14 cellular contexts compared by ENCODE assay signal in genomic region chr2:155377931-155378444, GRCh38.
A peak's percentile ranks its signal among the peaks of the same experiment; 100 is the strongest.
DNase-seq lines count a peak whose midpoint lies in the region; ATAC-seq and TF ChIP-seq lines count a peak whose summit lies in the region.
"Had no signal": no experiment of that assay in that cellular context is flagged by ENCODE, and none has a peak within 500 bp of the region (broad histone marks: within the 10 kb centered on the region; RNA-seq: fewer than 3 reads in every experiment).

No MANE protein-coding gene starts in this region.

- H3K27me3 ChIP-seq in tibial nerve = no peaks in the 10 kb centered on the region
- H3K27me3 ChIP-seq: BLaER1 treated with 17β-estradiol and CSF1 and Interleukin-3, amounts not matched to agents 10 nM and 100 nM; right atrium auricular region had no signal

- 51 to 53% methylated on average over 1 of the region's 1 CpG for WGBS in tibial nerve, 2 donors

- H3K36me3 ChIP-seq in tibial nerve = no peaks in the 10 kb centered on the region
- H3K36me3 ChIP-seq: BLaER1 treated with 17β-estradiol and CSF1 and Interleukin-3, amounts not matched to agents 10 nM and 100 nM; right atrium auricular region had no signal

- ATAC-seq in GM18907 (IDR thresholded peaks at IDR 0.05; ENCODE audit: unreplicated experiment) = peak; percentile 54

- no peak overlapping the region for H3K4me3 ChIP-seq in tibial nerve
- H3K4me3 ChIP-seq: BLaER1 treated with 17β-estradiol and CSF1 and Interleukin-3, amounts not matched to agents 10 nM and 100 nM; right atrium auricular region had no signal

- peaks cover 0 to 16% (median 3%) of the 10 kb centered on the region in 4 donors for H3K4me1 ChIP-seq in tibial nerve
- H3K4me1 ChIP-seq: right atrium auricular region had no signal

- DNase-seq in CD1c-positive myeloid dendritic cell (ENCODE audit: extremely low spot score) (peak; percentile 20), NAMALWA (ENCODE audit: low spot score) (peak; percentile 17), dermis blood vessel endothelial cell (peak; percentile 8), midbrain (lab: John Stamatoyannopoulos, UW) (no peak), tibial nerve (ENCODE audit: low spot score in 2 of 2) (no peak)
- DNase-seq in stimulated activated CD4-positive, alpha-beta T cell treated with anti-CD3 and anti-CD28 coated beads, Interleukin-4, amount 100 ng/mL, for 1 hour = no peak
- no peak for DNase-seq in NK-92 treated with Interleukin-12 subunit alpha and Interleukin-12 subunit beta, amount 100 ng/mL, for 24 hours (lab: John Stamatoyannopoulos, UW)
- DNase-seq: activated CD4-positive, alpha-beta T cell treated with anti-CD3 and anti-CD28 coated beads, Interleukin-2, amount 50 U/mL, for 1 hour; cortex of kidney; naive B cell; NCI-H2107 had no signal

- no peak for TF ChIP-seq EP300 in tibial nerve (IDR thresholded peaks at IDR 0.05)

- no peaks in the 10 kb centered on the region for H3K9me3 ChIP-seq in tibial nerve
- H3K9me3 ChIP-seq: BLaER1 treated with 17β-estradiol and CSF1 and Interleukin-3, amounts not matched to agents 10 nM and 100 nM; right atrium auricular region had no signal

- H3K27ac ChIP-seq in tibial nerve = peak overlapping the region in 2 of 4 donors; percentile 63 to 68
- H3K27ac ChIP-seq: BLaER1 treated with 17β-estradiol and CSF1 and Interleukin-3, amounts not matched to agents 10 nM and 100 nM; right atrium auricular region had no signal

- no peak for TF ChIP-seq CTCF in tibial nerve (IDR thresholded peaks at IDR 0.05)

- no peak for TF ChIP-seq POLR2A in tibial nerve (IDR thresholded peaks at IDR 0.05)

Comparison
In these comparisons a context has a peak if more than half of its experiments do, and no peak if none do; other contexts are left out.
1. DNase-seq: peak in CD1c-positive myeloid dendritic cell (single experiment), NAMALWA (single experiment) and dermis blood vessel endothelial cell (single experiment); none in stimulated activated CD4-positive, alpha-beta T cell treated with anti-CD3 and anti-CD28 coated beads, Interleukin-4, amount 100 ng/mL, for 1 hour (single experiment), midbrain (single experiment), tibial nerve (0 of 2) and NK-92 treated with Interleukin-12 subunit alpha and Interleukin-12 subunit beta, amount 100 ng/mL, for 24 hours (single experiment).